In the genomic region with DNA sequence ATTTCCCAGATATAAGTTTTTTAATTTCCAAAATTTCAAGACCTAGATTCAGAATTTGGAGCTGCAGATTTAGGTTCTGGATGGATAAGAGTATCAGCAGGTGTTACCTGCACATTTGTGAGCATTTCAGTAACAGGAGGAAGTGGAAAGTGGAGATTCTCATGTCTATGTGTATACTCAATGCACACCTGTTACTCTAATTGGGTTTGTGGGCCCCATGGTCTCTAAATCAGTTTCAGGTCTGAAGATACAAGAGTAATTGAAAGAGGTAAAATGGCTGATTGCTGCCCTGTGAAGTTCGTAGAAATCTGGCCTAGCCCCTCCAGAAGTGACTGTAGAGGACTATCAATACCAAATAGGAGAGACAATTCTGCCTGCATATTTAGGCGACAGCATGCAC, we compare ENCODE assay signal across 22 cellular contexts. TPM values are rescaled to one million over a fixed set of nuclear protein-coding genes. Genes with fewer than 3 reads are reported as not detected.
DNase-seq lines count a peak whose midpoint lies in the region; ATAC-seq, FAIRE-seq and TF ChIP-seq lines count a peak whose summit lies in the region.
"Had no signal": no experiment of that assay in that cellular context is flagged by ENCODE, and none has a peak within 500 bp of the region (broad histone marks: within the 10 kb centered on the region; RNA-seq: fewer than 3 reads in every experiment).

No MANE protein-coding gene starts in this region.

- H2AK5ac ChIP-seq in neuronal stem cell (ENCODE audit: low read depth, low read length): no peak overlapping the region

- H3K27ac Mint-ChIP-seq in activated CD4-positive, alpha-beta T cell treated with anti-CD3 and anti-CD28 coated beads, Interleukin-2, amount 10 ng/mL, durations not matched to agents 24 days and 14 days: no peak overlapping the region
- H3K27ac Mint-ChIP-seq in stimulated activated effector memory CD8-positive, alpha-beta T cell treated with anti-CD3 and anti-CD28 coated beads, Interleukin-12 subunit alpha, Interleukin-12 subunit beta, amount 100 ng/mL, for 72 hours: peak overlapping the region; percentile 20
- H3K27ac Mint-ChIP-seq in neural progenitor cell: no peak overlapping the region
- H3K27ac Mint-ChIP-seq: CD14-positive monocyte; CD4-positive, alpha-beta memory T cell; GM23338; H9 had no signal

- no peaks in the 10 kb centered on the region for H3K27me3 Mint-ChIP-seq in activated CD4-positive, alpha-beta T cell treated with anti-CD3 and anti-CD28 coated beads, Interleukin-2, amount 10 ng/mL, durations not matched to agents 24 days and 14 days
- H3K27me3 Mint-ChIP-seq in neural progenitor cell (ENCODE audit: insufficient read depth, low read depth): peaks cover 9% of the 10 kb centered on the region
- H3K27me3 Mint-ChIP-seq: CD4-positive, alpha-beta memory T cell had no signal

- no peak overlapping the region for H3K9ac ChIP-seq in Karpas-422 (ENCODE audit: low read length)
- H3K9ac ChIP-seq in neural progenitor cell: no peak overlapping the region
- H3K9ac ChIP-seq in neuronal stem cell (ENCODE audit: low read depth, low read length, poor library complexity): no peak overlapping the region
- H3K9ac ChIP-seq: BLaER1 treated with 17β-estradiol and CSF1 and Interleukin-3, amounts not matched to agents 10 nM and 100 nM had no signal

- H3K36me3 Mint-ChIP-seq in activated CD4-positive, alpha-beta T cell treated with anti-CD3 and anti-CD28 coated beads, Interleukin-2, amount 10 ng/mL, durations not matched to agents 24 days and 14 days (ENCODE audit: low read depth): peaks cover 86% of the 10 kb centered on the region
- peaks cover 25% of the 10 kb centered on the region for H3K36me3 Mint-ChIP-seq in stimulated activated effector memory CD8-positive, alpha-beta T cell treated with anti-CD3 and anti-CD28 coated beads, Interleukin-12 subunit alpha, Interleukin-12 subunit beta, amount 100 ng/mL, for 72 hours
- H3K36me3 Mint-ChIP-seq in neural progenitor cell: peaks cover 70% of the 10 kb centered on the region

- H2BK5ac ChIP-seq in neuronal stem cell (ENCODE audit: low read length): no peak overlapping the region

- POLR2A ChIA-PET in OCI-LY7 (lab: Charles Lee): no interaction called here

- no peak overlapping the region for H3K23ac ChIP-seq in neuronal stem cell (ENCODE audit: low read depth, low read length, poor library complexity)

- H2BK120ac ChIP-seq in neuronal stem cell (ENCODE audit: low read depth, low read length): no peak overlapping the region

- no peak overlapping the region for H2BK12ac ChIP-seq in neuronal stem cell (ENCODE audit: low read length)

- H2AFZ ChIP-seq in Karpas-422 (ENCODE audit: low read length) (no peak overlapping the region), OCI-LY7 (ENCODE audit: low read length) (no peak overlapping the region), neural progenitor cell (replicated peaks) (no peak overlapping the region), neuronal stem cell (ENCODE audit: low read length) (no peak overlapping the region)
- H2AFZ ChIP-seq: GM23338 had no signal

- H3K18ac ChIP-seq in neuronal stem cell (ENCODE audit: low read length): no peak overlapping the region

- ATAC-seq in stimulated activated effector memory CD8-positive, alpha-beta T cell treated with anti-CD3 and anti-CD28 coated beads, Interleukin-12 subunit alpha, Interleukin-12 subunit beta, amount 100 ng/mL, for 72 hours: no peak
- ATAC-seq: GM23338, HCT116 had no signal

- no peak overlapping the region for H4K8ac ChIP-seq in neuronal stem cell (ENCODE audit: low read depth, low read length)

- CTCF ChIA-PET in OCI-LY7 (lab: Charles Lee; ENCODE audit: unreplicated experiment): no interaction called here

- H3K27ac ChIP-seq in Karpas-422 (ENCODE audit: low read length) (no peak overlapping the region), OCI-LY7 (ENCODE audit: low read depth, low read length, poor library complexity, severe bottlenecking) (no peak overlapping the region), neural progenitor cell (no peak overlapping the region), small intestine (ENCODE audit: low read depth in 1 of 2, low read length in 1 of 2) (no peak overlapping the region), neuronal stem cell (replicated peaks; ENCODE audit: low read length) (no peak overlapping the region)
- H3K27ac ChIP-seq: 22Rv1; BLaER1 treated with 17β-estradiol and CSF1 and Interleukin-3, amounts not matched to agents 10 nM and 100 nM had no signal

- H3K4me1 ChIP-seq in Karpas-422 (ENCODE audit: low read length) (no peaks in the 10 kb centered on the region), OCI-LY7 (ENCODE audit: insufficient read depth, low read length, poor library complexity, severe bottlenecking) (peaks cover 7% of the 10 kb centered on the region), neural progenitor cell (no peaks in the 10 kb centered on the region), small intestine (ENCODE audit: control insufficient read depth in 2 of 2, insufficient read depth in 1 of 2, low read depth in 1 of 2, low read length in 1 of 2) (no peaks in the 10 kb centered on the region), neuronal stem cell (ENCODE audit: control insufficient read depth in 2 of 2, insufficient read depth in 1 of 2, low read depth in 1 of 2, low read length in 2 of 2) (no peaks in the 10 kb centered on the region)
- H3K4me1 ChIP-seq: BE2C, Caco-2 had no signal

- peak; percentile 12 for DNase-seq in activated CD4-positive, alpha-beta T cell treated with anti-CD3 and anti-CD28 coated beads, Interleukin-2, amount 10 ng/mL, durations not matched to agents 24 days and 14 days
- DNase-seq in activated CD4-positive, alpha-beta T cell treated with anti-CD3 and anti-CD28 coated beads for 48 hours: no peak
- DNase-seq in Karpas-422 (peak; percentile 37), OCI-LY7 (ENCODE audit: low spot score) (peak; percentile 16), neural progenitor cell (ENCODE audit: low spot score) (no peak), small intestine (no peak), neuronal stem cell (ENCODE audit: low spot score) (no peak)
- no peak for DNase-seq in stimulated activated effector memory CD8-positive, alpha-beta T cell treated with anti-CD3 and anti-CD28 coated beads, Interleukin-12 subunit alpha, Interleukin-12 subunit beta, amount 100 ng/mL, for 72 hours (ENCODE audit: low spot score in 2 of 2)
- DNase-seq: BE2C; Caco-2; CD4-positive, alpha-beta memory T cell; DMS153; DND-41; H9 had no signal

- H3K79me1 ChIP-seq in neuronal stem cell (ENCODE audit: low read depth, low read length): peaks cover 6% of the 10 kb centered on the region

- BruUV-seq in OCI-LY7 (replicated peaks; lab: Mats Ljungman, UMichigan): no TSS peak

- H3K79me2 ChIP-seq in Karpas-422 (ENCODE audit: low read length) (peaks cover 93% of the 10 kb centered on the region), OCI-LY7 (ENCODE audit: insufficient read depth, low read depth, low read length) (peaks cover 94% of the 10 kb centered on the region), neural progenitor cell (ENCODE audit: low read depth) (peaks cover 94% of the 10 kb centered on the region)

- peaks cover 68% of the 10 kb centered on the region for H3K36me3 ChIP-seq in Karpas-422 (ENCODE audit: insufficient read depth, low read length)
- H3K36me3 ChIP-seq in OCI-LY7 (ENCODE audit: insufficient read depth, low read length): peaks cover 91% of the 10 kb centered on the region
- H3K36me3 ChIP-seq in neural progenitor cell: peaks cover 4% of the 10 kb centered on the region
- H3K36me3 ChIP-seq in small intestine (ENCODE audit: control insufficient read depth in 2 of 2, insufficient read depth in 2 of 2, low read length in 2 of 2): peaks cover 0 to 2% of the 10 kb centered on the region in 2 donors
- H3K36me3 ChIP-seq in neuronal stem cell (replicated peaks in 1 of 2; ENCODE audit: control insufficient read depth in 2 of 2, insufficient read depth in 2 of 2, low read length in 2 of 2): peaks cover 4 to 42% of the 10 kb centered on the region in 2 donors

- H3K9me3 ChIP-seq in Karpas-422 (ENCODE audit: low read length): peaks cover 49% of the 10 kb centered on the region
- H3K9me3 ChIP-seq in OCI-LY7 (ENCODE audit: low read length): peaks cover 59% of the 10 kb centered on the region
- peaks cover 5% of the 10 kb centered on the region for H3K9me3 ChIP-seq in neural progenitor cell (ENCODE audit: low read depth)
- peaks cover 1% of the 10 kb centered on the region for H3K9me3 ChIP-seq in small intestine (ENCODE audit: control insufficient read depth, low read depth)
- H3K9me3 ChIP-seq in neuronal stem cell (replicated peaks in 1 of 2; ENCODE audit: control insufficient read depth in 2 of 2, insufficient read depth in 1 of 2, low read depth in 1 of 2, low read length in 2 of 2): peaks cover 21 to 74% of the 10 kb centered on the region in 2 donors
- H3K9me3 ChIP-seq: BE2C had no signal

- no peak overlapping the region for H3K4me3 Mint-ChIP-seq in activated CD4-positive, alpha-beta T cell treated with anti-CD3 and anti-CD28 coated beads, Interleukin-2, amount 10 ng/mL, durations not matched to agents 24 days and 14 days
- H3K4me3 Mint-ChIP-seq in stimulated activated effector memory CD8-positive, alpha-beta T cell treated with anti-CD3 and anti-CD28 coated beads, Interleukin-12 subunit alpha, Interleukin-12 subunit beta, amount 100 ng/mL, for 72 hours: no peak overlapping the region
- no peak overlapping the region for H3K4me3 Mint-ChIP-seq in neural progenitor cell
- H3K4me3 Mint-ChIP-seq: CD14-positive monocyte; CD4-positive, alpha-beta memory T cell; GM23338; H9 had no signal

- no peak for FAIRE-seq in small intestine (lab: Jason Lieb, UNC)
- FAIRE-seq: A204.1, G401.6, GM19239 had no signal

- H3K14ac ChIP-seq in neuronal stem cell (ENCODE audit: low read length): no peak overlapping the region

- no peak overlapping the region for H4K91ac ChIP-seq in neuronal stem cell (ENCODE audit: low read depth, low read length, poor library complexity)

- H2BK15ac ChIP-seq in neuronal stem cell (ENCODE audit: low read length): no peak overlapping the region

- no peaks in the 10 kb centered on the region for H3F3A ChIP-seq in neural progenitor cell (ENCODE audit: low read depth)

- intact Hi-C loops in activated CD4-positive, alpha-beta T cell treated with anti-CD3 and anti-CD28 coated beads, Interleukin-2, amount 10 ng/mL, durations not matched to agents 24 days and 14 days (cut with micrococcal nuclease): no loop called here
- intact Hi-C loops in OCI-LY7 (cut with micrococcal nuclease; ENCODE audit: unreplicated experiment): no loop called here

- no peak overlapping the region for H3K4ac ChIP-seq in neuronal stem cell (ENCODE audit: low read length)

- H4K20me1 ChIP-seq in Karpas-422 (ENCODE audit: insufficient read depth, low read depth, low read length): no peaks in the 10 kb centered on the region
- H4K20me1 ChIP-seq in OCI-LY7 (ENCODE audit: insufficient read depth, low read length): peaks cover 5% of the 10 kb centered on the region; the same call in 1 of the 2 replicates
- no peaks in the 10 kb centered on the region for H4K20me1 ChIP-seq in neural progenitor cell (ENCODE audit: low read depth)

- H3K4me1 Mint-ChIP-seq in activated CD4-positive, alpha-beta T cell treated with anti-CD3 and anti-CD28 coated beads, Interleukin-2, amount 10 ng/mL, durations not matched to agents 24 days and 14 days: no peaks in the 10 kb centered on the region
- H3K4me1 Mint-ChIP-seq in stimulated activated effector memory CD8-positive, alpha-beta T cell treated with anti-CD3 and anti-CD28 coated beads, Interleukin-12 subunit alpha, Interleukin-12 subunit beta, amount 100 ng/mL, for 72 hours: peaks cover 47% of the 10 kb centered on the region
- no peaks in the 10 kb centered on the region for H3K4me1 Mint-ChIP-seq in neural progenitor cell
- H3K4me1 Mint-ChIP-seq: CD14-positive monocyte had no signal

- no peaks in the 10 kb centered on the region for H3K9me2 ChIP-seq in Karpas-422 (replicated peaks; ENCODE audit: insufficient read depth, low read length)
- no peaks in the 10 kb centered on the region for H3K9me2 ChIP-seq in OCI-LY7 (ENCODE audit: insufficient read depth, low read length)

- H3K4me2 ChIP-seq in Karpas-422 (ENCODE audit: low read depth, low read length, poor library complexity, severe bottlenecking): no peak overlapping the region
- no peak overlapping the region for H3K4me2 ChIP-seq in OCI-LY7 (ENCODE audit: low read length)
- H3K4me2 ChIP-seq in neural progenitor cell: no peak overlapping the region
- H3K4me2 ChIP-seq in neuronal stem cell (ENCODE audit: insufficient read depth, low read length, poor library complexity, severe bottlenecking): no peak overlapping the region
- H3K4me2 ChIP-seq: BLaER1 treated with 17β-estradiol and CSF1 and Interleukin-3, amounts not matched to agents 10 nM and 100 nM; GM23338 had no signal

- whole genome bisulfite sequencing in small intestine, 3 donors: 96 to 100% (median 98%) methylated on average over 2 of the region's 2 CpGs
- WGBS in neuronal stem cell (ENCODE audit: extremely low coverage in 2 of 2, insufficient read length in 2 of 2, insufficient replicate concordance in 1 of 2), 2 donors: no CpG with 5 or more reads among the region's 2 CpGs

- H3K4me3 ChIP-seq in Karpas-422 (ENCODE audit: low read length): no peak overlapping the region
- H3K4me3 ChIP-seq in OCI-LY7 (ENCODE audit: low read depth, low read length, poor library complexity, severe bottlenecking): no peak overlapping the region
- no peak overlapping the region for H3K4me3 ChIP-seq in neural progenitor cell
- no peak overlapping the region for H3K4me3 ChIP-seq in small intestine (ENCODE audit: low read depth in 1 of 2, low read length in 2 of 2)
- no peak overlapping the region for H3K4me3 ChIP-seq in neuronal stem cell (ENCODE audit: low read length in 2 of 2)
- H3K4me3 ChIP-seq: GM23338 had no signal

- TF ChIP-seq CTCF in OCI-LY7 (conservative IDR thresholded peaks at IDR 0.05; ENCODE audit: low read length) (no peak), neural progenitor cell (IDR thresholded peaks at IDR 0.05) (no peak)

- H3K9me3 Mint-ChIP-seq in activated CD4-positive, alpha-beta T cell treated with anti-CD3 and anti-CD28 coated beads, Interleukin-2, amount 10 ng/mL, durations not matched to agents 24 days and 14 days: peaks cover 30% of the 10 kb centered on the region
- peaks cover 9% of the 10 kb centered on the region for H3K9me3 Mint-ChIP-seq in stimulated activated effector memory CD8-positive, alpha-beta T cell treated with anti-CD3 and anti-CD28 coated beads, Interleukin-12 subunit alpha, Interleukin-12 subunit beta, amount 100 ng/mL, for 72 hours
- peaks cover 89% of the 10 kb centered on the region for H3K9me3 Mint-ChIP-seq in neural progenitor cell

- H3K27me3 ChIP-seq in Karpas-422 (ENCODE audit: low read length) (no peaks in the 10 kb centered on the region), neural progenitor cell (no peaks in the 10 kb centered on the region), small intestine (ENCODE audit: control insufficient read depth in 2 of 2, insufficient read depth in 2 of 2, low read length in 2 of 2) (no peaks in the 10 kb centered on the region), neuronal stem cell (ENCODE audit: control insufficient read depth in 3 of 3, insufficient read depth in 3 of 3, low read depth in 1 of 3, low read length in 3 of 3) (no peaks in the 10 kb centered on the region)
- H3K27me3 ChIP-seq: BE2C; BLaER1 treated with 17β-estradiol and CSF1 and Interleukin-3, amounts not matched to agents 10 nM and 100 nM had no signal

RNA-seq across cellular contexts. Expression of a gene that starts 13.9 kb away (rescaled TPM):
- total RNA-seq in activated CD4-positive, alpha-beta T cell treated with anti-CD3 and anti-CD28 coated beads, Interleukin-2, amount 10 ng/mL, durations not matched to agents 24 days and 14 days: 17.0 and 17.3 TPM in 2 replicates
- total RNA-seq in Karpas-422 (2014; rRNA removed; shearing (Covaris generic); ENCODE audit: low replicate concordance): 17.2 and 33.0 TPM in 2 replicates
- 22.6 and 29.7 TPM in 2 replicates for total RNA-seq in OCI-LY7 (2014; rRNA removed; shearing (Covaris generic))
- total RNA-seq in OCI-LY7 (2022) (33.5 and 37.1 TPM in 2 replicates), neural progenitor cell (ENCODE audit: low replicate concordance) (30.8 and 44.5 TPM in 2 replicates)
- polyA plus RNA-seq in small intestine: 1 to 10 TPM; 1.9 to 4.0 (median 3.4) TPM
- 17.8 TPM for polyA plus RNA-seq in neuronal stem cell (2013, experiment 1 of 2)
- polyA plus RNA-seq in neuronal stem cell (2013, experiment 2 of 2): 16.5 TPM

Comparison
In these comparisons a context has a peak if more than half of its experiments do, and no peak if none do; other contexts are left out.
1. DNase-seq: peak in activated CD4-positive, alpha-beta T cell treated with anti-CD3 and anti-CD28 coated beads, Interleukin-2, amount 10 ng/mL, durations not matched to agents 24 days and 14 days (single experiment), Karpas-422 (single experiment) and OCI-LY7 (single experiment); none in activated CD4-positive, alpha-beta T cell treated with anti-CD3 and anti-CD28 coated beads for 48 hours (single experiment), stimulated activated effector memory CD8-positive, alpha-beta T cell treated with anti-CD3 and anti-CD28 coated beads, Interleukin-12 subunit alpha, Interleukin-12 subunit beta, amount 100 ng/mL, for 72 hours (0 of 2), neural progenitor cell (single experiment), small intestine (single experiment) and neuronal stem cell (single experiment).